In the genomic region with DNA sequence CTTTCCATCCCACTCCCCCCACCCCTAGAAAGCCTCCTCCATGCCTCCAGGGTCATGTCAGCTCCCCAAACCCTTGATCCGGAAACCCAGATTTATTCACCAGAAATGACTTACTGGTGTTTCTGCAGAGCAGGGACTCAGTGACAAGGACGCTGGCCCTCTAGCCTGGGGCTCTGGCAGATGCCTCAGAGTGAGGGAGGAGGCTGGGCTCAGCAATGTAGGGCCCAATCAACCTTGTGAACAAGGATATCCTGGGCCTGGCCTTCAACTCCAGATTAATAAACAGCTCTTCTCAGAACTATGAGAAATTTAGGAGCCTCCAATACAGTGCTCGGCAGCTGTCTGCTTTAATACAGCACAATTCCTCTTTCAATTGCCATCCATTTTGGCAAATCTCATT, we compare ENCODE assay signal across 1 cellular context.
TF ChIP-seq lines count a peak whose summit lies in the region.

A gene (minus strand): TSS at position 162 of the 400 bp plus-strand sequence. CDS start 1,149 bp downstream, outside the sequence.

TF ChIP-seq in liver, 16 proteins besides CTCF, POLR2A, EP300 and RAD21 (continued from another document):
- TF ChIP-seq, protein P1, sequence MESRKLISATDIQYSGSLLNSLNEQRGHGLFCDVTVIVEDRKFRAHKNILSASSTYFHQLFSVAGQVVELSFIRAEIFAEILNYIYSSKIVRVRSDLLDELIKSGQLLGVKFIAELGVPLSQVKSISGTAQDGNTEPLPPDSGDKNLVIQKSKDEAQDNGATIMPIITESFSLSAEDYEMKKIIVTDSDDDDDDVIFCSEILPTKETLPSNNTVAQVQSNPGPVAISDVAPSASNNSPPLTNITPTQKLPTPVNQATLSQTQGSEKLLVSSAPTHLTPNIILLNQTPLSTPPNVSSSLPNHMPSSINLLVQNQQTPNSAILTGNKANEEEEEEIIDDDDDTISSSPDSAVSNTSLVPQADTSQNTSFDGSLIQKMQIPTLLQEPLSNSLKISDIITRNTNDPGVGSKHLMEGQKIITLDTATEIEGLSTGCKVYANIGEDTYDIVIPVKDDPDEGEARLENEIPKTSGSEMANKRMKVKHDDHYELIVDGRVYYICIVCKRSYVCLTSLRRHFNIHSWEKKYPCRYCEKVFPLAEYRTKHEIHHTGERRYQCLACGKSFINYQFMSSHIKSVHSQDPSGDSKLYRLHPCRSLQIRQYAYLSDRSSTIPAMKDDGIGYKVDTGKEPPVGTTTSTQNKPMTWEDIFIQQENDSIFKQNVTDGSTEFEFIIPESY (IDR thresholded peaks at IDR 0.05): no peak
- TF ChIP-seq NR2F2 (IDR thresholded peaks at IDR 0.05) (no peak), FOXA1 (IDR thresholded peaks at IDR 0.05) (no peak), EGR1 (IDR thresholded peaks at IDR 0.05; ENCODE audit: low read depth in 2 of 2) (no peak), FOXA2 (IDR thresholded peaks at IDR 0.05) (peak; percentile 10), GABPA (IDR thresholded peaks at IDR 0.05 in 1 of 2, conservative IDR thresholded peaks at IDR 0.05 in 1 of 2) (no peak)
- TF ChIP-seq, protein P2, sequence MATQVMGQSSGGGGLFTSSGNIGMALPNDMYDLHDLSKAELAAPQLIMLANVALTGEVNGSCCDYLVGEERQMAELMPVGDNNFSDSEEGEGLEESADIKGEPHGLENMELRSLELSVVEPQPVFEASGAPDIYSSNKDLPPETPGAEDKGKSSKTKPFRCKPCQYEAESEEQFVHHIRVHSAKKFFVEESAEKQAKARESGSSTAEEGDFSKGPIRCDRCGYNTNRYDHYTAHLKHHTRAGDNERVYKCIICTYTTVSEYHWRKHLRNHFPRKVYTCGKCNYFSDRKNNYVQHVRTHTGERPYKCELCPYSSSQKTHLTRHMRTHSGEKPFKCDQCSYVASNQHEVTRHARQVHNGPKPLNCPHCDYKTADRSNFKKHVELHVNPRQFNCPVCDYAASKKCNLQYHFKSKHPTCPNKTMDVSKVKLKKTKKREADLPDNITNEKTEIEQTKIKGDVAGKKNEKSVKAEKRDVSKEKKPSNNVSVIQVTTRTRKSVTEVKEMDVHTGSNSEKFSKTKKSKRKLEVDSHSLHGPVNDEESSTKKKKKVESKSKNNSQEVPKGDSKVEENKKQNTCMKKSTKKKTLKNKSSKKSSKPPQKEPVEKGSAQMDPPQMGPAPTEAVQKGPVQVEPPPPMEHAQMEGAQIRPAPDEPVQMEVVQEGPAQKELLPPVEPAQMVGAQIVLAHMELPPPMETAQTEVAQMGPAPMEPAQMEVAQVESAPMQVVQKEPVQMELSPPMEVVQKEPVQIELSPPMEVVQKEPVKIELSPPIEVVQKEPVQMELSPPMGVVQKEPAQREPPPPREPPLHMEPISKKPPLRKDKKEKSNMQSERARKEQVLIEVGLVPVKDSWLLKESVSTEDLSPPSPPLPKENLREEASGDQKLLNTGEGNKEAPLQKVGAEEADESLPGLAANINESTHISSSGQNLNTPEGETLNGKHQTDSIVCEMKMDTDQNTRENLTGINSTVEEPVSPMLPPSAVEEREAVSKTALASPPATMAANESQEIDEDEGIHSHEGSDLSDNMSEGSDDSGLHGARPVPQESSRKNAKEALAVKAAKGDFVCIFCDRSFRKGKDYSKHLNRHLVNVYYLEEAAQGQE (IDR thresholded peaks at IDR 0.05): no peak
- TF ChIP-seq, protein P3, sequence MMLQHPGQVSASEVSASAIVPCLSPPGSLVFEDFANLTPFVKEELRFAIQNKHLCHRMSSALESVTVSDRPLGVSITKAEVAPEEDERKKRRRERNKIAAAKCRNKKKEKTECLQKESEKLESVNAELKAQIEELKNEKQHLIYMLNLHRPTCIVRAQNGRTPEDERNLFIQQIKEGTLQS (IDR thresholded peaks at IDR 0.05): no peak
- TF ChIP-seq, protein P4, sequence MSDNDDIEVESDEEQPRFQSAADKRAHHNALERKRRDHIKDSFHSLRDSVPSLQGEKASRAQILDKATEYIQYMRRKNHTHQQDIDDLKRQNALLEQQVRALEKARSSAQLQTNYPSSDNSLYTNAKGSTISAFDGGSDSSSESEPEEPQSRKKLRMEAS (IDR thresholded peaks at IDR 0.05): no peak
